ENCODE assay signal across 9 cellular contexts in the genomic region with DNA sequence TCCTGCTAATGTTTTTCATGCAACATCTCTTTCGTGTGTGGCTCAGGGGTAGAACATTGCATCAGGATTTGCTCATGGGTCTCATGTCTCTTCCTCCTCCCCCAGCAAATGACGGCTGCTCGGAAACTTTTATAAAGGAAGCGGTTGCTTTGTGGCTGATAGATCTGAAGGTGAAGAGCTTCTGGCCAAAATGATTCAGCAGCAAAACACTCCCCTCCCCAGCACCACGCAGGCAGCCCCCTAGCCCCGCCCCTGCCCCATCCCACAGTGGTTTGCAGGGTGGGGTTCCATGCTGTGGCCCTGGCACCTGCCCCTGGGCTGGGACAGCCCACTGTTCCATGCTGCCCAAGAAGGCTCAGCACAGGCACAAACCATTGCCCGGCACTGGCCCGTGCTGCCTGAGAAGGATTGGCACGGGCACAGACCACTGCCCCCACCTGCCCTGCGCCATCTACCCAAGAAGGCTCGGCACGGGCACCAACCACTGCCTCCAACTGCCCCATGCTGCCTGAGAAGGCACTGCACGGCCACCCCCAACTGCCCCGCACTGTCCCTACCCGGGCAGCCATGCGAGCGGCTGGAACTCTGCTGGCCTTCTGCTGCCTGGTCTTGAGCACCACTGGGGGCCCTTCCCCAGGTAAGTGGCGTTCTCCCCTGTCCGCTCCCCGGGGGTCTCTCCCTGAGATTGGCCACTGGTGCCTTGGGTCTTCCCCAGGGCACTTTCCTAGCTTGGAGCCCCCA. TPM values are rescaled to one million over a fixed set of nuclear protein-coding genes. Genes with fewer than 3 reads are reported as not detected.
DNase-seq lines count a peak whose midpoint lies in the region; ATAC-seq and TF ChIP-seq lines count a peak whose summit lies in the region.
"Had no signal": no experiment of that assay in that cellular context is flagged by ENCODE, and none has a peak within 500 bp of the region (broad histone marks: within the 10 kb centered on the region; RNA-seq: fewer than 3 reads in every experiment).

Gene CST7, plus strand, starts transcription at position 331 of the 741 bp plus-strand sequence. Its CDS starts 237 bp downstream, at position 568.

- peaks cover 58% of the 10 kb centered on the region for H3K36me3 Mint-ChIP-seq in T-helper 1 cell treated with Interleukin-12 subunit alpha and Interleukin-12 subunit beta and Interleukin-4 antibody, amounts not matched to agents 30 μg/mL and 1 μg/mL, for 36 hours (ENCODE audit: low read depth)
- H3K36me3 Mint-ChIP-seq in activated naive CD4-positive, alpha-beta T cell treated with anti-CD3 and anti-CD28 coated beads, Interleukin-2, amount 50 U/mL, for 24 hours = peaks cover 7% of the 10 kb centered on the region
- H3K36me3 Mint-ChIP-seq in mesothelial cell of epicardium = peaks cover 1% of the 10 kb centered on the region

- no peaks in the 10 kb centered on the region for H3K27me3 Mint-ChIP-seq in T-helper 1 cell treated with Interleukin-12 subunit alpha and Interleukin-12 subunit beta and Interleukin-4 antibody, amounts not matched to agents 30 μg/mL and 1 μg/mL, for 36 hours (ENCODE audit: low read depth)
- no peaks in the 10 kb centered on the region for H3K27me3 Mint-ChIP-seq in activated naive CD4-positive, alpha-beta T cell treated with anti-CD3 and anti-CD28 coated beads, Interleukin-2, amount 50 U/mL, for 24 hours
- H3K27me3 Mint-ChIP-seq in mesothelial cell of epicardium (ENCODE audit: low read depth) = peaks cover 7% of the 10 kb centered on the region

- H3K4me3 ChIP-seq in osteoblast (ENCODE audit: insufficient read depth, low read length) = no peak within 1 kb of the TSS

- no peaks in the 10 kb centered on the region for H3K36me3 ChIP-seq in osteoblast (ENCODE audit: insufficient read depth, low read length)
- H3K36me3 ChIP-seq: gastrocnemius medialis had no signal

- H3K4me2 ChIP-seq in osteoblast (ENCODE audit: insufficient read depth, low read length) = no peak within 1 kb of the TSS

- peak; percentile 67 for DNase-seq in sciatic nerve (ENCODE audit: low spot score)
- no peak for DNase-seq in mesothelial cell of epicardium (ENCODE audit: low spot score in 2 of 2, unreplicated experiment in 2 of 2)
- DNase-seq in osteoblast (ENCODE audit: insufficient read length, low spot score, missing footprints) = no peak

- peaks cover 43% of the 10 kb centered on the region for H3K9me3 Mint-ChIP-seq in T-helper 1 cell treated with Interleukin-12 subunit alpha and Interleukin-12 subunit beta and Interleukin-4 antibody, amounts not matched to agents 30 μg/mL and 1 μg/mL, for 36 hours
- peaks cover 8% of the 10 kb centered on the region for H3K9me3 Mint-ChIP-seq in activated naive CD4-positive, alpha-beta T cell treated with anti-CD3 and anti-CD28 coated beads, Interleukin-2, amount 50 U/mL, for 24 hours
- peaks cover 36% of the 10 kb centered on the region for H3K9me3 Mint-ChIP-seq in mesothelial cell of epicardium

- TF ChIP-seq CTCF in mesothelial cell of epicardium (IDR thresholded peaks at IDR 0.05; ENCODE audit: unreplicated experiment) (no peak), osteoblast (IDR thresholded peaks at IDR 0.05; ENCODE audit: extremely low read depth, low read depth, low read length) (no peak)

- H3K9me3 ChIP-seq in osteoblast (ENCODE audit: low read depth, low read length) = no peaks in the 10 kb centered on the region
- H3K9me3 ChIP-seq: gastrocnemius medialis had no signal

- no peak within 1 kb of the TSS for H2AFZ ChIP-seq in osteoblast (ENCODE audit: low read length)

- peaks cover 55% of the 10 kb centered on the region for H3K4me1 Mint-ChIP-seq in T-helper 1 cell treated with Interleukin-12 subunit alpha and Interleukin-12 subunit beta and Interleukin-4 antibody, amounts not matched to agents 30 μg/mL and 1 μg/mL, for 36 hours (ENCODE audit: low read depth)
- H3K4me1 Mint-ChIP-seq in activated naive CD4-positive, alpha-beta T cell treated with anti-CD3 and anti-CD28 coated beads, Interleukin-2, amount 50 U/mL, for 24 hours = peaks cover 38% of the 10 kb centered on the region
- H3K4me1 Mint-ChIP-seq in mesothelial cell of epicardium = no peaks in the 10 kb centered on the region

- intact Hi-C loops in sciatic nerve (cut with DNase I) = no loop called here

- no peaks in the 10 kb centered on the region for H3K4me1 ChIP-seq in osteoblast (ENCODE audit: insufficient read depth, low read length)
- H3K4me1 ChIP-seq: gastrocnemius medialis had no signal

- H3K79me2 ChIP-seq in osteoblast (ENCODE audit: insufficient read depth, low read length) = no peaks in the 10 kb centered on the region

- ATAC-seq in GM21825 (IDR thresholded peaks at IDR 0.05; ENCODE audit: unreplicated experiment) (peak; percentile 45), sciatic nerve (peak; percentile 60), SK-N-SH treated with all-trans-retinoic acid at 6 μM for 48 hours (no peak), HG02588 (IDR thresholded peaks at IDR 0.05; ENCODE audit: unreplicated experiment) (no peak)

- no peaks in the 10 kb centered on the region for H3K27me3 ChIP-seq in osteoblast (ENCODE audit: insufficient read depth, low read length)
- H3K27me3 ChIP-seq: gastrocnemius medialis had no signal

- no peaks in the 10 kb centered on the region for H4K20me1 ChIP-seq in osteoblast (ENCODE audit: insufficient read depth, low read length)

- peak within 1 kb of the TSS; percentile 94 for H3K27ac Mint-ChIP-seq in T-helper 1 cell treated with Interleukin-12 subunit alpha and Interleukin-12 subunit beta and Interleukin-4 antibody, amounts not matched to agents 30 μg/mL and 1 μg/mL, for 36 hours
- H3K27ac Mint-ChIP-seq in activated naive CD4-positive, alpha-beta T cell treated with anti-CD3 and anti-CD28 coated beads, Interleukin-2, amount 50 U/mL, for 24 hours = peak within 1 kb of the TSS; percentile 97
- H3K27ac Mint-ChIP-seq in mesothelial cell of epicardium = no peak within 1 kb of the TSS

- no peak within 1 kb of the TSS for H3K27ac ChIP-seq in osteoblast (ENCODE audit: low read depth, low read length)

- H3K4me3 Mint-ChIP-seq in T-helper 1 cell treated with Interleukin-12 subunit alpha and Interleukin-12 subunit beta and Interleukin-4 antibody, amounts not matched to agents 30 μg/mL and 1 μg/mL, for 36 hours = peak within 1 kb of the TSS; percentile 89
- peak within 1 kb of the TSS; percentile 68 for H3K4me3 Mint-ChIP-seq in activated naive CD4-positive, alpha-beta T cell treated with anti-CD3 and anti-CD28 coated beads, Interleukin-2, amount 50 U/mL, for 24 hours
- no peak within 1 kb of the TSS for H3K4me3 Mint-ChIP-seq in mesothelial cell of epicardium

TF ChIP-seq in SK-N-SH treated with all-trans-retinoic acid at 6 μM for 48 hours, 23 proteins besides CTCF, POLR2A, EP300 and RAD21:
- TF ChIP-seq, protein P1, sequence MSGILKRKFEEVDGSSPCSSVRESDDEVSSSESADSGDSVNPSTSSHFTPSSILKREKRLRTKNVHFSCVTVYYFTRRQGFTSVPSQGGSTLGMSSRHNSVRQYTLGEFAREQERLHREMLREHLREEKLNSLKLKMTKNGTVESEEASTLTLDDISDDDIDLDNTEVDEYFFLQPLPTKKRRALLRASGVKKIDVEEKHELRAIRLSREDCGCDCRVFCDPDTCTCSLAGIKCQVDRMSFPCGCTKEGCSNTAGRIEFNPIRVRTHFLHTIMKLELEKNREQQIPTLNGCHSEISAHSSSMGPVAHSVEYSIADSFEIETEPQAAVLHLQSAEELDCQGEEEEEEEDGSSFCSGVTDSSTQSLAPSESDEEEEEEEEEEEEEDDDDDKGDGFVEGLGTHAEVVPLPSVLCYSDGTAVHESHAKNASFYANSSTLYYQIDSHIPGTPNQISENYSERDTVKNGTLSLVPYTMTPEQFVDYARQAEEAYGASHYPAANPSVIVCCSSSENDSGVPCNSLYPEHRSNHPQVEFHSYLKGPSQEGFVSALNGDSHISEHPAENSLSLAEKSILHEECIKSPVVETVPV (CRISPR knock-in tag; IDR thresholded peaks at IDR 0.05) = no peak
- TF ChIP-seq ZFP3 (CRISPR knock-in tag; IDR thresholded peaks at IDR 0.05) = no peak
- TF ChIP-seq TOX (CRISPR knock-in tag; IDR thresholded peaks at IDR 0.05; ENCODE audit: borderline replicate concordance) = no peak
- TF ChIP-seq CSDC2 (CRISPR knock-in tag; IDR thresholded peaks at IDR 0.05) = no peak
- no peak for TF ChIP-seq RARB (CRISPR knock-in tag; IDR thresholded peaks at IDR 0.05)
- TF ChIP-seq ESRRG (CRISPR knock-in tag; IDR thresholded peaks at IDR 0.05) = no peak

RNA-seq across cellular contexts. Expression of gene CST7, which starts in this region (rescaled TPM):
- total RNA-seq in sciatic nerve (6.7 TPM), mesothelial cell of epicardium (not detected in 3 replicates), osteoblast (not detected in 2 replicates)

Comparison
In these comparisons a context has a peak if more than half of its experiments do, and no peak if none do; other contexts are left out.
1. ATAC-seq: peak in GM21825 (single experiment) and sciatic nerve (single experiment); none in SK-N-SH treated with all-trans-retinoic acid at 6 μM for 48 hours (single experiment) and HG02588 (single experiment).